Comparison of ENCODE assay signal across 9 cellular contexts in genomic region chr1:32223683-32224082, GRCh38. TPM values are rescaled to one million over a fixed set of nuclear protein-coding genes. Genes with fewer than 3 reads are reported as not detected.
DNase-seq lines count a peak whose midpoint lies in the region; ATAC-seq and TF ChIP-seq lines count a peak whose summit lies in the region.
"Had no signal": no experiment of that assay in that cellular context is flagged by ENCODE, and none has a peak within 500 bp of the region (broad histone marks: within the 10 kb centered on the region; RNA-seq: fewer than 3 reads in every experiment).

No MANE protein-coding gene starts in this region.

- no peaks in the 10 kb centered on the region for H3K27me3 Mint-ChIP-seq in T-helper 1 cell treated with Interleukin-12 subunit alpha and Interleukin-12 subunit beta and Interleukin-4 antibody, amounts not matched to agents 30 μg/mL and 1 μg/mL, for 36 hours (ENCODE audit: low read depth)

- no peaks in the 10 kb centered on the region for H3K9me3 ChIP-seq in SU-DHL-6 (ENCODE audit: insufficient read depth, low read length)
- H3K9me3 ChIP-seq in esophagus squamous epithelium, result no peaks in the 10 kb centered on the region

- H3K9me2 ChIP-seq in SU-DHL-6 (replicated peaks; ENCODE audit: insufficient read depth, low read length), result no peaks in the 10 kb centered on the region

- peaks cover 22% of the 10 kb centered on the region for H3K79me2 ChIP-seq in SU-DHL-6 (ENCODE audit: insufficient read depth, low read length)

- no peak for TF ChIP-seq POLR2A in esophagus squamous epithelium (IDR thresholded peaks at IDR 0.05)

- H3K4me3 ChIP-seq in SU-DHL-6 (ENCODE audit: insufficient read depth, low read length, poor library complexity, severe bottlenecking), result no peak overlapping the region
- H3K4me3 ChIP-seq in esophagus squamous epithelium, result peak overlapping the region in 3 of 4 donors; percentile 65 to 99 (median 97)

- TF ChIP-seq CTCF in SU-DHL-6 (IDR thresholded peaks at IDR 0.05; ENCODE audit: insufficient read depth, low read length, poor library complexity, severe bottlenecking) (no peak), esophagus squamous epithelium (IDR thresholded peaks at IDR 0.05) (no peak)

- H3K36me3 ChIP-seq in SU-DHL-6 (ENCODE audit: low read length) (peaks cover 4% of the 10 kb centered on the region; the same call in 1 of the 2 replicates), esophagus squamous epithelium (peaks cover 14 to 72% (median 25%) of the 10 kb centered on the region in 3 donors)

- H4K20me1 ChIP-seq in SU-DHL-6 (ENCODE audit: low read depth, low read length), result no peaks in the 10 kb centered on the region

- peak overlapping the region; percentile 98 for H3K4me2 ChIP-seq in SU-DHL-6 (ENCODE audit: low read depth, low read length, poor library complexity, severe bottlenecking)

- DNase-seq in T-helper 1 cell (no peak), esophagus squamous epithelium (lab: John Stamatoyannopoulos, UW) (no peak), caudate nucleus (lab: John Stamatoyannopoulos, UW) (no peak), NOMO-1 treated with DMSO at 0.1 percent for 48 hours (lab: John Stamatoyannopoulos, UW; ENCODE audit: unreplicated experiment) (no peak)
- no peak for DNase-seq in stimulated activated effector memory CD8-positive, alpha-beta T cell treated with anti-CD3 and anti-CD28 coated beads, Interleukin-12 subunit alpha, Interleukin-12 subunit beta, amount 100 ng/mL, for 72 hours (ENCODE audit: low spot score in 2 of 2)
- no peak for DNase-seq in central memory CD4-positive, alpha-beta T cell
- DNase-seq: activated CD8-positive, alpha-beta memory T cell treated with anti-CD3 and anti-CD28 coated beads for 24 hours had no signal

- H3K27me3 ChIP-seq in SU-DHL-6 (ENCODE audit: low read length) (no peaks in the 10 kb centered on the region), esophagus squamous epithelium (no peaks in the 10 kb centered on the region)

- H3K27ac ChIP-seq in SU-DHL-6 (ENCODE audit: low read depth, low read length) (no peak overlapping the region), esophagus squamous epithelium (peak overlapping the region; percentile 93 to 96 (median 94)), caudate nucleus (ENCODE audit: low read depth, low read length) (no peak overlapping the region)

- H3K4me1 ChIP-seq in esophagus squamous epithelium, result peaks cover 22 to 46% (median 24%) of the 10 kb centered on the region in 3 donors

- H3K36me3 Mint-ChIP-seq in T-helper 1 cell treated with Interleukin-12 subunit alpha and Interleukin-12 subunit beta and Interleukin-4 antibody, amounts not matched to agents 30 μg/mL and 1 μg/mL, for 36 hours (ENCODE audit: low read depth), result peaks cover 33% of the 10 kb centered on the region
- H3K36me3 Mint-ChIP-seq in stimulated activated effector memory CD8-positive, alpha-beta T cell treated with anti-CD3 and anti-CD28 coated beads, Interleukin-12 subunit alpha, Interleukin-12 subunit beta, amount 100 ng/mL, for 72 hours, result peaks cover 67% of the 10 kb centered on the region

- H3K27ac Mint-ChIP-seq in T-helper 1 cell treated with Interleukin-12 subunit alpha and Interleukin-12 subunit beta and Interleukin-4 antibody, amounts not matched to agents 30 μg/mL and 1 μg/mL, for 36 hours, result peak overlapping the region; percentile 85
- peak overlapping the region; percentile 97 for H3K27ac Mint-ChIP-seq in stimulated activated effector memory CD8-positive, alpha-beta T cell treated with anti-CD3 and anti-CD28 coated beads, Interleukin-12 subunit alpha, Interleukin-12 subunit beta, amount 100 ng/mL, for 72 hours

- peak overlapping the region; percentile 95 for H3K4me3 Mint-ChIP-seq in T-helper 1 cell treated with Interleukin-12 subunit alpha and Interleukin-12 subunit beta and Interleukin-4 antibody, amounts not matched to agents 30 μg/mL and 1 μg/mL, for 36 hours
- H3K4me3 Mint-ChIP-seq in stimulated activated effector memory CD8-positive, alpha-beta T cell treated with anti-CD3 and anti-CD28 coated beads, Interleukin-12 subunit alpha, Interleukin-12 subunit beta, amount 100 ng/mL, for 72 hours, result peak overlapping the region; percentile 89

- ATAC-seq in stimulated activated effector memory CD8-positive, alpha-beta T cell treated with anti-CD3 and anti-CD28 coated beads, Interleukin-12 subunit alpha, Interleukin-12 subunit beta, amount 100 ng/mL, for 72 hours, result no peak

- WGBS in esophagus squamous epithelium, 2 donors, result 83 to 86% methylated on average over 1 to 3 of the region's 3 CpGs

- H3K9me3 Mint-ChIP-seq in T-helper 1 cell treated with Interleukin-12 subunit alpha and Interleukin-12 subunit beta and Interleukin-4 antibody, amounts not matched to agents 30 μg/mL and 1 μg/mL, for 36 hours, result no peaks in the 10 kb centered on the region
- H3K9me3 Mint-ChIP-seq in stimulated activated effector memory CD8-positive, alpha-beta T cell treated with anti-CD3 and anti-CD28 coated beads, Interleukin-12 subunit alpha, Interleukin-12 subunit beta, amount 100 ng/mL, for 72 hours, result no peaks in the 10 kb centered on the region

- H3K9ac ChIP-seq in SU-DHL-6 (ENCODE audit: low read length), result peak overlapping the region; percentile 94

- intact Hi-C loops in esophagus squamous epithelium (cut with DNase I), result no loop called here

- H3K4me1 Mint-ChIP-seq in T-helper 1 cell treated with Interleukin-12 subunit alpha and Interleukin-12 subunit beta and Interleukin-4 antibody, amounts not matched to agents 30 μg/mL and 1 μg/mL, for 36 hours (ENCODE audit: low read depth), result peaks cover 24% of the 10 kb centered on the region
- H3K4me1 Mint-ChIP-seq in stimulated activated effector memory CD8-positive, alpha-beta T cell treated with anti-CD3 and anti-CD28 coated beads, Interleukin-12 subunit alpha, Interleukin-12 subunit beta, amount 100 ng/mL, for 72 hours, result peaks cover 32% of the 10 kb centered on the region

- H2AFZ ChIP-seq in SU-DHL-6 (ENCODE audit: low read depth, low read length, severe bottlenecking), result no peak overlapping the region

- H3F3A ChIP-seq in SU-DHL-6 (ENCODE audit: insufficient read depth), result no peaks in the 10 kb centered on the region

RNA-seq across cellular contexts. Expression of gene EIF3I, which starts 1.5 kb away (rescaled TPM):
- total RNA-seq in esophagus squamous epithelium, result 100 to 1,000 TPM; 143 to 220 (median 202) TPM

RNA-seq across cellular contexts. Expression of gene TMEM234, which starts 1.5 kb away (rescaled TPM):
- 10 to 100 TPM in 2 of 4 donors, 1 to 10 TPM in 2; 6.4 to 11.1 (median 9.4) TPM for total RNA-seq in esophagus squamous epithelium

RNA-seq across cellular contexts. Expression of gene DCDC2B, which starts 14.8 kb away (rescaled TPM):
- not detected for total RNA-seq in esophagus squamous epithelium

RNA-seq across cellular contexts. Expression of gene IQCC, which starts 18.2 kb away (rescaled TPM):
- total RNA-seq in esophagus squamous epithelium, result 1 to 10 TPM in 2 of 4 donors, under 1 TPM in 2; 0.66 to 2.0 (median 1.1) TPM

RNA-seq across cellular contexts. Expression of gene CCDC28B, which starts 23.3 kb away (rescaled TPM):
- 1 to 10 TPM in 3 of 4 donors, under 1 TPM in 1; 0.88 to 2.9 (median 1.6) TPM for total RNA-seq in esophagus squamous epithelium

Comparison
In these comparisons a context has a peak if more than half of its experiments do, and no peak if none do; other contexts are left out.
1. H3K27ac ChIP-seq: peak in esophagus squamous epithelium (4 of 4); none in SU-DHL-6 (single experiment) and caudate nucleus (single experiment).